In the genomic region with DNA sequence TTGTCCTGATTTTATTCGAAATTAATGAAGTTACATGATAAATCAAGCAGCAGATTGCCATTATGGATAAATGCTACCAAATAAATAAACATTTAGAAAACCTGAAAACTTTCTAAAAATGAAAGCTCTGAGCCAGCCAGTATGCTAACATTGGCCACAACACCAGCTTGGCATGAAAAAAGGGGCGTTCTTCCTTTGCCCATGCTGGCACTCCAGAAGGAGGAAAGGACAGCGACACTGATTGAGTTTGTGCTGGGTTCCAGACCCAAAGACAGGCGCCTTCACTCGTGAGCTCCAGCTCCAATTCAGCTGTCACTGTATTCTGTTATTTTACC, we compare ENCODE assay signal across 13 cellular contexts. TPM values are rescaled to one million over a fixed set of nuclear protein-coding genes. Genes with fewer than 3 reads are reported as not detected.
DNase-seq lines count a peak whose midpoint lies in the region; ATAC-seq and TF ChIP-seq lines count a peak whose summit lies in the region.
"Had no signal": no experiment of that assay in that cellular context is flagged by ENCODE, and none has a peak within 500 bp of the region (broad histone marks: within the 10 kb centered on the region; RNA-seq: fewer than 3 reads in every experiment).

No MANE protein-coding gene starts in this region.

- TF ChIP-seq POLR2A in breast epithelium (IDR thresholded peaks at IDR 0.05), result no peak
- TF ChIP-seq POLR2A in vagina (IDR thresholded peaks at IDR 0.05), result no peak

- peak overlapping the region; percentile 73 to 77 for H3K27ac ChIP-seq in breast epithelium
- H3K27ac ChIP-seq in mammary epithelial cell (ENCODE audit: insufficient read depth, low read depth, low read length), result no peak overlapping the region
- peak overlapping the region; percentile 76 for H3K27ac ChIP-seq in vagina
- no peak overlapping the region for H3K27ac ChIP-seq in RWPE1

- CTCF ChIA-PET in mammary epithelial cell (lab: Charles Lee; ENCODE audit: low non-redundant PET) (no interaction called here), RWPE1 (lab: Yijun Ruan, JAX) (no interaction called here)

- dilution Hi-C loops in mammary epithelial cell (cut with HindIII; ENCODE audit: low sequenced_read_pairs), result loop anchor here (5.0 kb wide), 1 partner anchor 55 kb away; a partner anchor contains a TSS

- in situ Hi-C loops in mammary epithelial cell (cut with MboI; ENCODE audit: low sequenced_read_pairs in 2 of 2), result no loop called here

- no peaks in the 10 kb centered on the region for H4K20me1 ChIP-seq in mammary epithelial cell (ENCODE audit: insufficient read depth, low read length)

- H3K9ac ChIP-seq in mammary epithelial cell (ENCODE audit: insufficient read depth, low read length), result no peak overlapping the region

- H3K4me2 ChIP-seq in mammary epithelial cell (ENCODE audit: insufficient read depth, low read depth, low read length), result no peak overlapping the region

- no TSS peak for BruUV-seq in mammary epithelial cell (replicated peaks; lab: Mats Ljungman, UMichigan)

- H3K36me3 ChIP-seq in breast epithelium (no peaks in the 10 kb centered on the region), mammary epithelial cell (ENCODE audit: insufficient read depth, low read length) (no peaks in the 10 kb centered on the region), vagina (no peaks in the 10 kb centered on the region)

- intact Hi-C loops in breast epithelium (cut with DNase I; ENCODE audit: low total_unique reads), result no loop called here
- intact Hi-C loops in mammary epithelial cell (cut with micrococcal nuclease), result no loop called here
- intact Hi-C loops in vagina (cut with DNase I), result loop anchor here (5.0 kb wide), 1 partner anchor 45 kb away; no protein-coding TSS in a partner anchor

- H3K4me1 ChIP-seq in breast epithelium (peaks cover 0 to 6% of the 10 kb centered on the region in 2 donors), mammary epithelial cell (ENCODE audit: insufficient read depth, low read length) (peaks cover 11% of the 10 kb centered on the region), vagina (peaks cover 67% of the 10 kb centered on the region)

- peaks cover 11 to 21% of the 10 kb centered on the region in 2 donors for H3K36me3 Mint-ChIP-seq in activated naive CD4-positive, alpha-beta T cell treated with anti-CD3 and anti-CD28 coated beads, Interleukin-2, amount 50 U/mL, for 72 hours
- H3K36me3 Mint-ChIP-seq: naive B cell had no signal

- 97% methylated on average over 5 of the region's 5 CpGs for WGBS in mammary epithelial cell (ENCODE audit: low coverage, missing lambda C conversion rate)

- H3K9me3 ChIP-seq in breast epithelium, result no peaks in the 10 kb centered on the region
- no peaks in the 10 kb centered on the region for H3K9me3 ChIP-seq in mammary epithelial cell (replicated peaks; ENCODE audit: insufficient read depth, low read length)
- H3K9me3 ChIP-seq in vagina, result no peaks in the 10 kb centered on the region
- H3K9me3 ChIP-seq: Caco-2, heart left ventricle had no signal

- no peaks in the 10 kb centered on the region for H3K27me3 ChIP-seq in breast epithelium
- no peaks in the 10 kb centered on the region for H3K27me3 ChIP-seq in mammary epithelial cell (ENCODE audit: insufficient read depth, low read length)
- no peaks in the 10 kb centered on the region for H3K27me3 ChIP-seq in vagina
- H3K27me3 ChIP-seq: heart left ventricle had no signal

- DNase-seq in breast epithelium (ENCODE audit: low spot score in 2 of 2) (no peak), mammary epithelial cell (no peak), myocyte (ENCODE audit: low read depth) (peak; percentile 46), vagina (ENCODE audit: extremely low spot score in 2 of 2) (peak in 1 of 2 donors; percentile 46), RWPE1 (ENCODE audit: low spot score) (no peak)
- DNase-seq in activated naive CD4-positive, alpha-beta T cell treated with anti-CD3 and anti-CD28 coated beads, Interleukin-2, amount 50 U/mL, for 72 hours (ENCODE audit: low spot score in 2 of 2), result no peak
- DNase-seq in central memory CD4-positive, alpha-beta T cell, result no peak
- DNase-seq: GOT3, heart left ventricle, NCI-H510A had no signal

- no peak overlapping the region for H2AFZ ChIP-seq in mammary epithelial cell (ENCODE audit: low read depth, low read length)

- peak overlapping the region; percentile 52 to 85 for H3K27ac Mint-ChIP-seq in activated naive CD4-positive, alpha-beta T cell treated with anti-CD3 and anti-CD28 coated beads, Interleukin-2, amount 50 U/mL, for 72 hours

- TF ChIP-seq CTCF in breast epithelium (IDR thresholded peaks at IDR 0.05) (no peak), mammary epithelial cell (conservative IDR thresholded peaks at IDR 0.05 in 1 of 2, IDR thresholded peaks at IDR 0.05 in 1 of 2; ENCODE audit: extremely low read depth in 1 of 2, insufficient read depth in 1 of 2, low read depth in 1 of 2, low read length in 2 of 2) (no peak), vagina (IDR thresholded peaks at IDR 0.05) (no peak), RWPE1 (conservative IDR thresholded peaks at IDR 0.05; ENCODE audit: low read depth) (no peak)

- H3K4me3 ChIP-seq in breast epithelium (peak overlapping the region in 2 of 3 donors; percentile 19 to 22), mammary epithelial cell (replicated peaks in 1 of 3; ENCODE audit: insufficient read depth in 1 of 3, low read depth in 2 of 3, low read length in 3 of 3) (no peak overlapping the region), vagina (peak overlapping the region; percentile 8 to 22)

- H3K79me2 ChIP-seq in mammary epithelial cell (ENCODE audit: insufficient read depth, low read length), result peaks cover 80% of the 10 kb centered on the region

- no peaks in the 10 kb centered on the region for H3K9me3 Mint-ChIP-seq in activated naive CD4-positive, alpha-beta T cell treated with anti-CD3 and anti-CD28 coated beads, Interleukin-2, amount 50 U/mL, for 72 hours
- H3K9me3 Mint-ChIP-seq: naive B cell had no signal

- POLR2A ChIA-PET in RWPE1 (lab: Yijun Ruan, JAX; ENCODE audit: low non-redundant PET), result no interaction called here

- ATAC-seq in activated naive CD4-positive, alpha-beta T cell treated with anti-CD3 and anti-CD28 coated beads, Interleukin-2, amount 50 U/mL, for 72 hours, result no peak
- no peak for ATAC-seq in HG03571 (IDR thresholded peaks at IDR 0.05; ENCODE audit: unreplicated experiment)

RNA-seq across cellular contexts. Expression of a gene that starts 5.1 kb away (rescaled TPM):
- 10 to 100 TPM; 14.0 to 18.7 (median 14.7) TPM for total RNA-seq in breast epithelium
- 10 to 100 TPM; 14.7 to 20.9 TPM for total RNA-seq in mammary epithelial cell
- polyA plus RNA-seq in mammary epithelial cell, result 12.1 TPM
- 19.7 TPM for polyA minus RNA-seq in mammary epithelial cell
- 10 to 100 TPM; 16.6 to 24.0 TPM for total RNA-seq in activated naive CD4-positive, alpha-beta T cell treated with anti-CD3 and anti-CD28 coated beads, Interleukin-2, amount 50 U/mL, for 72 hours
- 8.9 and 9.2 TPM in 2 replicates for total RNA-seq in myocyte
- polyA plus RNA-seq in myocyte (2012), result 17.2 TPM
- 12.5 TPM for total RNA-seq in vagina

RNA-seq across cellular contexts. Expression of a gene that starts 57.4 kb away (rescaled TPM):
- total RNA-seq in breast epithelium (10 to 100 TPM in 1 of 3 donors, 1 to 10 TPM in 2; 5.9 to 13.0 (median 6.9) TPM), mammary epithelial cell (not detected), myocyte (78.0 and 84.9 TPM in 2 replicates), vagina (30.2 TPM)
- 0.18 TPM for polyA plus RNA-seq in mammary epithelial cell
- not detected for polyA minus RNA-seq in mammary epithelial cell
- total RNA-seq in activated naive CD4-positive, alpha-beta T cell treated with anti-CD3 and anti-CD28 coated beads, Interleukin-2, amount 50 U/mL, for 72 hours, result 1 to 10 TPM in 1 of 2 donors, under 1 TPM in 1; 0.51 to 3.6 TPM
- polyA plus RNA-seq in myocyte (2012), result 25.3 TPM

Comparison
In these comparisons a context has a peak if more than half of its experiments do, and no peak if none do; other contexts are left out.
1. H3K27ac ChIP-seq: peak in breast epithelium (2 of 2) and vagina (single experiment); none in mammary epithelial cell (single experiment) and RWPE1 (single experiment).
2. H3K4me3 ChIP-seq: peak in breast epithelium (2 of 3) and vagina (2 of 2); none in mammary epithelial cell (0 of 3).